In genomic region chr12:121128908-121129704, GRCh38 we compare ENCODE assay signal across 1 cellular context.
TF ChIP-seq lines count a peak whose summit lies in the region.

No MANE protein-coding gene starts in this region.

TF ChIP-seq in K562, 482 proteins besides CTCF, POLR2A, EP300 and RAD21 (continued from another document and continues in another):
- TF ChIP-seq HOMEZ (CRISPR knock-in tag; IDR thresholded peaks at IDR 0.05): no peak
- TF ChIP-seq U2AF1 (optimal IDR thresholded peaks at IDR 0.05; ENCODE audit: low read depth, low read length): no peak
- TF ChIP-seq CBX5 (IDR thresholded peaks at IDR 0.05; ENCODE audit: borderline replicate concordance, low read depth): no peak
- TF ChIP-seq NFE2 (IDR thresholded peaks at IDR 0.05; ENCODE audit: low read depth): no peak
- no peak for TF ChIP-seq TRIM25 (IDR thresholded peaks at IDR 0.05; ENCODE audit: borderline replicate concordance)
- no peak for TF ChIP-seq ZNF77 (CRISPR knock-in tag; IDR thresholded peaks at IDR 0.05)
- TF ChIP-seq MLX (CRISPR knock-in tag; conservative IDR thresholded peaks at IDR 0.05): no peak
- TF ChIP-seq NCOA4 (IDR thresholded peaks at IDR 0.05; ENCODE audit: partially characterized antibody): no peak
- TF ChIP-seq TCF15 (CRISPR knock-in tag; IDR thresholded peaks at IDR 0.05): no peak
- TF ChIP-seq CCNT2 (IDR thresholded peaks at IDR 0.05; ENCODE audit: borderline replicate concordance, extremely low read depth, insufficient read length, low read depth, low read length): no peak
- TF ChIP-seq ZNF165 (CRISPR knock-in tag; IDR thresholded peaks at IDR 0.05; ENCODE audit: borderline replicate concordance): no peak
- peak; percentile 64 for TF ChIP-seq ASH1L (IDR thresholded peaks at IDR 0.05; ENCODE audit: borderline replicate concordance, low read depth, partially characterized antibody)
- no peak for TF ChIP-seq MEIS2 (IDR thresholded peaks at IDR 0.05; ENCODE audit: partially characterized antibody)
- no peak for TF ChIP-seq ZNF184 (CRISPR knock-in tag; IDR thresholded peaks at IDR 0.05)
- TF ChIP-seq, protein P1, sequence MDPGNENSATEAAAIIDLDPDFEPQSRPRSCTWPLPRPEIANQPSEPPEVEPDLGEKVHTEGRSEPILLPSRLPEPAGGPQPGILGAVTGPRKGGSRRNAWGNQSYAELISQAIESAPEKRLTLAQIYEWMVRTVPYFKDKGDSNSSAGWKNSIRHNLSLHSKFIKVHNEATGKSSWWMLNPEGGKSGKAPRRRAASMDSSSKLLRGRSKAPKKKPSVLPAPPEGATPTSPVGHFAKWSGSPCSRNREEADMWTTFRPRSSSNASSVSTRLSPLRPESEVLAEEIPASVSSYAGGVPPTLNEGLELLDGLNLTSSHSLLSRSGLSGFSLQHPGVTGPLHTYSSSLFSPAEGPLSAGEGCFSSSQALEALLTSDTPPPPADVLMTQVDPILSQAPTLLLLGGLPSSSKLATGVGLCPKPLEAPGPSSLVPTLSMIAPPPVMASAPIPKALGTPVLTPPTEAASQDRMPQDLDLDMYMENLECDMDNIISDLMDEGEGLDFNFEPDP (CRISPR knock-in tag; IDR thresholded peaks at IDR 0.05): no peak
- no peak for TF ChIP-seq SRSF3 (IDR thresholded peaks at IDR 0.05; ENCODE audit: insufficient read depth, low read length)
- TF ChIP-seq ZC3H11A (IDR thresholded peaks at IDR 0.05; ENCODE audit: low read depth, low read length): no peak
- no peak for TF ChIP-seq CSDE1 (IDR thresholded peaks at IDR 0.05)
- TF ChIP-seq GATA2 (CRISPR knock-in tag; IDR thresholded peaks at IDR 0.05): no peak
- TF ChIP-seq EHMT2 (IDR thresholded peaks at IDR 0.05): peak; percentile 81
- TF ChIP-seq USF1 (CRISPR knock-in tag; IDR thresholded peaks at IDR 0.05): peak; percentile 81
- TF ChIP-seq, protein P2, sequence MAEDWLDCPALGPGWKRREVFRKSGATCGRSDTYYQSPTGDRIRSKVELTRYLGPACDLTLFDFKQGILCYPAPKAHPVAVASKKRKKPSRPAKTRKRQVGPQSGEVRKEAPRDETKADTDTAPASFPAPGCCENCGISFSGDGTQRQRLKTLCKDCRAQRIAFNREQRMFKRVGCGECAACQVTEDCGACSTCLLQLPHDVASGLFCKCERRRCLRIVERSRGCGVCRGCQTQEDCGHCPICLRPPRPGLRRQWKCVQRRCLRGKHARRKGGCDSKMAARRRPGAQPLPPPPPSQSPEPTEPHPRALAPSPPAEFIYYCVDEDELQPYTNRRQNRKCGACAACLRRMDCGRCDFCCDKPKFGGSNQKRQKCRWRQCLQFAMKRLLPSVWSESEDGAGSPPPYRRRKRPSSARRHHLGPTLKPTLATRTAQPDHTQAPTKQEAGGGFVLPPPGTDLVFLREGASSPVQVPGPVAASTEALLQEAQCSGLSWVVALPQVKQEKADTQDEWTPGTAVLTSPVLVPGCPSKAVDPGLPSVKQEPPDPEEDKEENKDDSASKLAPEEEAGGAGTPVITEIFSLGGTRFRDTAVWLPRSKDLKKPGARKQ (CRISPR knock-in tag; IDR thresholded peaks at IDR 0.05): no peak
- no peak for TF ChIP-seq ZNF41 (CRISPR knock-in tag; conservative IDR thresholded peaks at IDR 0.05)
- TF ChIP-seq TEAD2 (tag; IDR thresholded peaks at IDR 0.05): no peak
- TF ChIP-seq HNRNPK (IDR thresholded peaks at IDR 0.05; ENCODE audit: low read depth, low read length, poor library complexity, severe bottlenecking): no peak
- TF ChIP-seq HNRNPUL1 (IDR thresholded peaks at IDR 0.05; ENCODE audit: low read length): no peak
- no peak for TF ChIP-seq ZNF212 (CRISPR knock-in tag; IDR thresholded peaks at IDR 0.05)
- peak; percentile 87 for TF ChIP-seq ZNF589 (CRISPR knock-in tag; IDR thresholded peaks at IDR 0.05; ENCODE audit: low read depth)
- peak; percentile 59; the same call in 1 of the 2 replicates for TF ChIP-seq DPF2 (IDR thresholded peaks at IDR 0.05)
- no peak for TF ChIP-seq IRF9 (tag; IDR thresholded peaks at IDR 0.05)
- no peak for TF ChIP-seq ZNF324 (CRISPR knock-in tag; IDR thresholded peaks at IDR 0.05)
- TF ChIP-seq SMARCA4 (IDR thresholded peaks at IDR 0.05): peak; percentile 4; the same call in 1 of the 2 replicates
- TF ChIP-seq ZNF507 (tag; conservative IDR thresholded peaks at IDR 0.05): no peak
- no peak for TF ChIP-seq ARID3B (CRISPR knock-in tag; IDR thresholded peaks at IDR 0.05; ENCODE audit: borderline replicate concordance)
- TF ChIP-seq, protein P3, sequence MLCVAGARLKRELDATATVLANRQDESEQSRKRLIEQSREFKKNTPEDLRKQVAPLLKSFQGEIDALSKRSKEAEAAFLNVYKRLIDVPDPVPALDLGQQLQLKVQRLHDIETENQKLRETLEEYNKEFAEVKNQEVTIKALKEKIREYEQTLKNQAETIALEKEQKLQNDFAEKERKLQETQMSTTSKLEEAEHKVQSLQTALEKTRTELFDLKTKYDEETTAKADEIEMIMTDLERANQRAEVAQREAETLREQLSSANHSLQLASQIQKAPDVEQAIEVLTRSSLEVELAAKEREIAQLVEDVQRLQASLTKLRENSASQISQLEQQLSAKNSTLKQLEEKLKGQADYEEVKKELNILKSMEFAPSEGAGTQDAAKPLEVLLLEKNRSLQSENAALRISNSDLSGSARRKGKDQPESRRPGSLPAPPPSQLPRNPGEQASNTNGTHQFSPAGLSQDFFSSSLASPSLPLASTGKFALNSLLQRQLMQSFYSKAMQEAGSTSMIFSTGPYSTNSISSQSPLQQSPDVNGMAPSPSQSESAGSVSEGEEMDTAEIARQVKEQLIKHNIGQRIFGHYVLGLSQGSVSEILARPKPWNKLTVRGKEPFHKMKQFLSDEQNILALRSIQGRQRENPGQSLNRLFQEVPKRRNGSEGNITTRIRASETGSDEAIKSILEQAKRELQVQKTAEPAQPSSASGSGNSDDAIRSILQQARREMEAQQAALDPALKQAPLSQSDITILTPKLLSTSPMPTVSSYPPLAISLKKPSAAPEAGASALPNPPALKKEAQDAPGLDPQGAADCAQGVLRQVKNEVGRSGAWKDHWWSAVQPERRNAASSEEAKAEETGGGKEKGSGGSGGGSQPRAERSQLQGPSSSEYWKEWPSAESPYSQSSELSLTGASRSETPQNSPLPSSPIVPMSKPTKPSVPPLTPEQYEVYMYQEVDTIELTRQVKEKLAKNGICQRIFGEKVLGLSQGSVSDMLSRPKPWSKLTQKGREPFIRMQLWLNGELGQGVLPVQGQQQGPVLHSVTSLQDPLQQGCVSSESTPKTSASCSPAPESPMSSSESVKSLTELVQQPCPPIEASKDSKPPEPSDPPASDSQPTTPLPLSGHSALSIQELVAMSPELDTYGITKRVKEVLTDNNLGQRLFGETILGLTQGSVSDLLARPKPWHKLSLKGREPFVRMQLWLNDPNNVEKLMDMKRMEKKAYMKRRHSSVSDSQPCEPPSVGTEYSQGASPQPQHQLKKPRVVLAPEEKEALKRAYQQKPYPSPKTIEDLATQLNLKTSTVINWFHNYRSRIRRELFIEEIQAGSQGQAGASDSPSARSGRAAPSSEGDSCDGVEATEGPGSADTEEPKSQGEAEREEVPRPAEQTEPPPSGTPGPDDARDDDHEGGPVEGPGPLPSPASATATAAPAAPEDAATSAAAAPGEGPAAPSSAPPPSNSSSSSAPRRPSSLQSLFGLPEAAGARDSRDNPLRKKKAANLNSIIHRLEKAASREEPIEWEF (CRISPR knock-in tag; IDR thresholded peaks at IDR 0.05): no peak
- no peak for TF ChIP-seq CBFA2T2 (conservative IDR thresholded peaks at IDR 0.05)
- no peak for TF ChIP-seq RBM15 (IDR thresholded peaks at IDR 0.05; ENCODE audit: insufficient read depth, low read length)
- no peak for TF ChIP-seq ZNF76 (CRISPR knock-in tag; IDR thresholded peaks at IDR 0.05; ENCODE audit: borderline replicate concordance)
- TF ChIP-seq NR2F6 (CRISPR knock-in tag; IDR thresholded peaks at IDR 0.05): no peak
